In the genomic region with DNA sequence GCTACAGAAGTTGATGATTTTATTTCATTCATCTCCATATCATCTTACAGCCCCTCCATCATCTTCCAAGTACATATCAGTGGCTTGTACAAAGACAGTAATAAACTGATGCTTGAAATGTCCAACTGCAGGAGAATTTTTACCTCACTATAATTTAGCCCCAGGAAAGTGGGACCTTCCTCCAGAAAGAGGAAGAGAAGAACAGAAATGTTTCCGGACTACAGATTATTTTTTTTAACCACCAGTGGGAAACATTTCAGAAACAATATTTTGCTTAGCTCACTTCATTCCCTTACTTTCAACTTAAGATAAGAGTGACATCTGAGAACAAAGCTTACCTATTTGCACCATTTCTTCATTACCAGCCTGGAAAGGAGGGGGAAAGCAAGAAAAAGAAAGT, we compare ENCODE assay signal across 12 cellular contexts. TPM values are rescaled to one million over a fixed set of nuclear protein-coding genes. Genes with fewer than 3 reads are reported as not detected.
DNase-seq lines count a peak whose midpoint lies in the region; ATAC-seq and TF ChIP-seq lines count a peak whose summit lies in the region.
"Had no signal": no experiment of that assay in that cellular context is flagged by ENCODE, and none has a peak within 500 bp of the region (broad histone marks: within the 10 kb centered on the region; RNA-seq: fewer than 3 reads in every experiment).

No MANE protein-coding gene starts in this region.

- ATAC-seq in activated T-cell treated with anti-CD3 and anti-CD28 coated beads, Interleukin-2, amount 50 U/mL, for 72 hours (replicated peaks in 1 of 2) = no peak
- ATAC-seq in HG02852 (IDR thresholded peaks at IDR 0.05; ENCODE audit: unreplicated experiment) = no peak

- H3K36me3 Mint-ChIP-seq in activated T-cell treated with anti-CD3 and anti-CD28 coated beads, Interleukin-2, amount 50 U/mL, for 72 hours (ENCODE audit: insufficient read depth in 2 of 2) = peaks cover 0 to 3% of the 10 kb centered on the region in 2 donors
- H3K36me3 Mint-ChIP-seq in brain (no peaks in the 10 kb centered on the region), type B pancreatic cell (no peaks in the 10 kb centered on the region)

- DNase-seq in activated T-cell treated with anti-CD3 and anti-CD28 coated beads, Interleukin-2, amount 50 U/mL, for 72 hours = no peak
- DNase-seq in activated T-cell treated with anti-CD3 and anti-CD28 coated beads for 4 hours (no peak), mesendoderm (no peak), type B pancreatic cell (ENCODE audit: extremely low spot score, unreplicated experiment) (no peak)
- no peak for DNase-seq in activated CD4-positive, alpha-beta T cell treated with anti-CD3 and anti-CD28 coated beads for 1 hour
- no peak for DNase-seq in stimulated activated CD4-positive, alpha-beta T cell treated with anti-CD3 and anti-CD28 coated beads, Interleukin-4, amount 100 ng/mL, for 1 hour
- DNase-seq: immature natural killer cell, NCI-H2029 treated with DMSO at 0.1 percent for 48 hours, T-helper 17 cell had no signal

- no peaks in the 10 kb centered on the region for H3K27me3 ChIP-seq in mesendoderm (ENCODE audit: insufficient read depth, low read length, poor library complexity)

- no peak overlapping the region for H4K5ac ChIP-seq in mesendoderm (ENCODE audit: low read length)

- H3K4me3 ChIP-seq in mesendoderm (ENCODE audit: low read length) = no peak overlapping the region

- no peak overlapping the region for H3K27ac ChIP-seq in mesendoderm (ENCODE audit: low read depth, low read length)

- no peaks in the 10 kb centered on the region for H3K9me3 Mint-ChIP-seq in activated T-cell treated with anti-CD3 and anti-CD28 coated beads, Interleukin-2, amount 50 U/mL, for 72 hours
- H3K9me3 Mint-ChIP-seq in brain = no peaks in the 10 kb centered on the region
- H3K9me3 Mint-ChIP-seq in type B pancreatic cell = no peaks in the 10 kb centered on the region

- peak overlapping the region; percentile 37 for H3K4me2 ChIP-seq in mesendoderm (ENCODE audit: low read length)

- H3K79me2 ChIP-seq in mesendoderm (ENCODE audit: control insufficient read depth, insufficient read depth, low read length) = no peaks in the 10 kb centered on the region

- H3K79me1 ChIP-seq in mesendoderm (ENCODE audit: low read length) = no peaks in the 10 kb centered on the region

- H2AK5ac ChIP-seq in mesendoderm (ENCODE audit: low read length) = no peak overlapping the region

- peak overlapping the region; percentile 63 for H3K9ac ChIP-seq in mesendoderm (ENCODE audit: low read length)

- H3K36me3 ChIP-seq in mesendoderm (ENCODE audit: control insufficient read depth, insufficient read depth, low read length) = no peaks in the 10 kb centered on the region

- no peak overlapping the region for H3K23ac ChIP-seq in mesendoderm (ENCODE audit: low read length)

- H2BK15ac ChIP-seq in mesendoderm (replicated peaks; ENCODE audit: low read depth) = no peak overlapping the region

- no peak overlapping the region for H4K8ac ChIP-seq in mesendoderm (ENCODE audit: low read depth, low read length)

- H3K4me1 Mint-ChIP-seq in activated T-cell treated with anti-CD3 and anti-CD28 coated beads, Interleukin-2, amount 50 U/mL, for 72 hours (ENCODE audit: low read depth) = peaks cover 23% of the 10 kb centered on the region
- peaks cover 31% of the 10 kb centered on the region for H3K4me1 Mint-ChIP-seq in brain
- H3K4me1 Mint-ChIP-seq in type B pancreatic cell (ENCODE audit: unreplicated experiment) = peaks cover 26% of the 10 kb centered on the region

- no peak overlapping the region for H3K18ac ChIP-seq in mesendoderm (ENCODE audit: low read length)

- peaks cover 47% of the 10 kb centered on the region for H3K27me3 Mint-ChIP-seq in activated T-cell treated with anti-CD3 and anti-CD28 coated beads, Interleukin-2, amount 50 U/mL, for 72 hours (ENCODE audit: low read depth)
- peaks cover 25% of the 10 kb centered on the region for H3K27me3 Mint-ChIP-seq in brain
- H3K27me3 Mint-ChIP-seq in type B pancreatic cell = peaks cover 9% of the 10 kb centered on the region

- peak overlapping the region; percentile 71 for H3K56ac ChIP-seq in mesendoderm (ENCODE audit: low read length)

- no peak overlapping the region for H2BK120ac ChIP-seq in mesendoderm (ENCODE audit: low read depth, low read length)

- H3K4me1 ChIP-seq in mesendoderm (ENCODE audit: control insufficient read depth, low read depth, low read length) = peaks cover 5% of the 10 kb centered on the region
- H3K4me1 ChIP-seq: A549 had no signal

- H3K4me3 Mint-ChIP-seq in activated T-cell treated with anti-CD3 and anti-CD28 coated beads, Interleukin-2, amount 50 U/mL, for 72 hours = peak overlapping the region; percentile 69 to 90
- H3K4me3 Mint-ChIP-seq in brain = peak overlapping the region; percentile 92 to 96 (median 93)
- H3K4me3 Mint-ChIP-seq in type B pancreatic cell = peak overlapping the region; percentile 94

- no peak overlapping the region for H3K4ac ChIP-seq in mesendoderm (ENCODE audit: low read depth, low read length)

- WGBS in mesendoderm (ENCODE audit: extremely low coverage, insufficient coverage, low lambda C conversion rate) = no CpG with 5 or more reads among the region's 1 CpG

- no peak for TF ChIP-seq CTCF in brain (conservative IDR thresholded peaks at IDR 0.05)
- TF ChIP-seq CTCF in type B pancreatic cell (conservative IDR thresholded peaks at IDR 0.05) = no peak

- no peak overlapping the region for H2BK5ac ChIP-seq in mesendoderm (ENCODE audit: low read length)

- no peak overlapping the region for H3K27ac Mint-ChIP-seq in activated T-cell treated with anti-CD3 and anti-CD28 coated beads, Interleukin-2, amount 50 U/mL, for 72 hours
- H3K27ac Mint-ChIP-seq in brain (peak overlapping the region; percentile 91 to 98 (median 95)), type B pancreatic cell (peak overlapping the region; percentile 86)
- H3K27ac Mint-ChIP-seq: immature natural killer cell, T-helper 17 cell had no signal

RNA-seq across cellular contexts. Expression of gene ADAMTS3, which starts 2.0 kb away (rescaled TPM):
- total RNA-seq in activated T-cell treated with anti-CD3 and anti-CD28 coated beads, Interleukin-2, amount 50 U/mL, for 72 hours = not detected
- 0.08 TPM for polyA plus RNA-seq in brain (ENCODE audit: insufficient read depth, low read depth, low replicate concordance)
- polyA plus RNA-seq in mesendoderm (2013, experiment 1 of 2) = 1.3 TPM
- 1.1 TPM for polyA plus RNA-seq in mesendoderm (2013, experiment 2 of 2)
- total RNA-seq in type B pancreatic cell (ENCODE audit: low replicate concordance) = 1.4 and 10.3 TPM in 2 replicates
- total RNA-seq: T-helper 17 cell had no signal
- polyA plus RNA-seq: immature natural killer cell had no signal
